ENCODE assay signal across 9 cellular contexts in the genomic region with DNA sequence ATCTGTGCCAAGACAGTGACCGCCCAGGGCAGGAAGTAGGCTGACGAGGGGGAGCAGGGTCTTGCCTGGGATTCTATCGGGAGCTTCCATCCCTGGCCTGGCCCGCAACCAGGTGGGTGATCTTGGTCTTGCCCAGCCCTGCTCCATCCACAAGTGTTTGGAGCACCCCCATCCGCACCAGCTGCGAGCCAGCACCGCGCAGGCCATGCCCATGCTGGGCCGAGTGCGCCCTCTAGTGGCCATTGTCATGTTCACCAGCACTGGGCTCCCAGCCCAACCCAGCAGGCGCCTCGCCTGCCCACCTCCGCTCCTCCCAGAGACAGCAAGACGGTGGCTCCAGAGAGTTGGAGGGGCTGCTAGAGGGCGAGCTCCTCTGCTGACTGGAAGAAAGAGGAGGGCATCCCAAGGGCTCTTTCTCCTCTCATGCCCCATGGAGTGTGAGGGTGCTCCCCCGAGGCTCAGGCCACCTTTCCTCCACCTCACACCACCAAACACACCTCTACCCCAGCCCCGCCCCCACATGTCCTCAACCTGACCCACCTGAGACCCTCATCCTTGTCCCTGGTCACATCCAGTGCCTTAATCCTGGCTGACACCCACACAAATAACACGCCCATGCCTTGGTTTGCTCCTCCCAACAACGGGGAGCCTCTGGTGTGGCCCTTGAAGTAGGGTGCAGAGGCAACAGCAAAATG. TPM values are rescaled to one million over a fixed set of nuclear protein-coding genes. Genes with fewer than 3 reads are reported as not detected.
DNase-seq lines count a peak whose midpoint lies in the region; ATAC-seq, FAIRE-seq and TF ChIP-seq lines count a peak whose summit lies in the region.
"Had no signal": no experiment of that assay in that cellular context is flagged by ENCODE, and none has a peak within 500 bp of the region (broad histone marks: within the 10 kb centered on the region; RNA-seq: fewer than 3 reads in every experiment).

No MANE protein-coding gene starts in this region.

- no peak overlapping the region for H2AFZ ChIP-seq in endothelial cell of umbilical vein (ENCODE audit: low read depth, low read length)

- peaks cover 0 to 6% (median 4%) of the 10 kb centered on the region in 3 donors for H3K4me1 Mint-ChIP-seq in CD8-positive, alpha-beta memory T cell

- peak; percentile 85 for FAIRE-seq in endothelial cell of umbilical vein (lab: Jason Lieb, UNC)
- FAIRE-seq: TTC549 had no signal

- H3K27me3 ChIP-seq in CD8-positive, alpha-beta memory T cell (ENCODE audit: insufficient read depth, low read length, poor library complexity, severe bottlenecking) = no peaks in the 10 kb centered on the region
- H3K27me3 ChIP-seq in endothelial cell of umbilical vein (ENCODE audit: control insufficient read depth in 2 of 2, insufficient read depth in 2 of 2, low read length in 2 of 2) = no peaks in the 10 kb centered on the region

- H3K27me3 Mint-ChIP-seq in CD8-positive, alpha-beta memory T cell = peaks cover 0 to 10% of the 10 kb centered on the region in 2 donors

- H3K4me3 Mint-ChIP-seq in CD8-positive, alpha-beta memory T cell = no peak overlapping the region

- H3K27ac Mint-ChIP-seq in CD8-positive, alpha-beta memory T cell = no peak overlapping the region

- H3K36me3 Mint-ChIP-seq in CD8-positive, alpha-beta memory T cell = no peaks in the 10 kb centered on the region

- H3K9me1 ChIP-seq in endothelial cell of umbilical vein (replicated peaks; ENCODE audit: control insufficient read depth, extremely low read depth, insufficient read depth, low read length) = no peaks in the 10 kb centered on the region

- dilution Hi-C loops in endothelial cell of umbilical vein (cut with MboI; ENCODE audit: extremely low pct_ligation_motif_present, low sequenced_read_pairs) = no loop called here

- peak; percentile 65 to 80 for TF ChIP-seq CTCF in endothelial cell of umbilical vein (IDR thresholded peaks at IDR 0.05; ENCODE audit: extremely low read depth in 1 of 2, insufficient read depth in 1 of 2, low read depth in 1 of 2, low read length in 2 of 2)

- BruUV-seq in endothelial cell of umbilical vein (replicated peaks; lab: Mats Ljungman, UMichigan) = no TSS peak

- no peak overlapping the region for H3K9ac ChIP-seq in endothelial cell of umbilical vein (replicated peaks; ENCODE audit: extremely low read depth, insufficient read depth, low read length)

- intact Hi-C loops in endothelial cell of umbilical vein (cut with micrococcal nuclease) = loop anchor here (1.0 to 5.0 kb wide), 5 partner anchors 37 to 565 kb away; a partner anchor contains a TSS

- H3K9me3 Mint-ChIP-seq in CD8-positive, alpha-beta memory T cell = no peaks in the 10 kb centered on the region

- POLR2A ChIA-PET in CD8-positive, alpha-beta memory T cell (lab: Charles Lee) = no interaction called here
- POLR2A ChIA-PET in endothelial cell of umbilical vein (lab: Charles Lee) = no interaction called here

- H3K36me3 ChIP-seq in CD8-positive, alpha-beta memory T cell (ENCODE audit: insufficient read depth, low read length) = no peaks in the 10 kb centered on the region
- peaks cover 0 to 43% of the 10 kb centered on the region in 2 experiments for H3K36me3 ChIP-seq in endothelial cell of umbilical vein (ENCODE audit: control insufficient read depth in 2 of 2, extremely low read depth in 1 of 2, insufficient read depth in 2 of 2, low read length in 2 of 2)

- H3K4me2 ChIP-seq in endothelial cell of umbilical vein (ENCODE audit: insufficient read depth, low read length) = no peak overlapping the region

- no peak for TF ChIP-seq POLR2A in endothelial cell of umbilical vein (IDR thresholded peaks at IDR 0.05; ENCODE audit: low read depth, low read length)

- no peaks in the 10 kb centered on the region for H3K79me2 ChIP-seq in endothelial cell of umbilical vein (ENCODE audit: control insufficient read depth, insufficient read depth, low read length)

- H3K9me3 ChIP-seq in CD8-positive, alpha-beta memory T cell (ENCODE audit: low read length) = no peaks in the 10 kb centered on the region
- no peaks in the 10 kb centered on the region for H3K9me3 ChIP-seq in endothelial cell of umbilical vein (replicated peaks; ENCODE audit: control insufficient read depth, insufficient read depth, low read length)

- CTCF ChIA-PET in CD8-positive, alpha-beta memory T cell (lab: Charles Lee) = interaction anchor here (0.6 to 5.5 kb wide), 20 partner anchors 14 to 566 kb away, joined by 3 to 31 read pairs (median 4); a partner anchor contains a TSS
- CTCF ChIA-PET in endothelial cell of umbilical vein (lab: Charles Lee) = interaction anchor here (0.9 to 8.2 kb wide), 7 partner anchors 10 to 475 kb away, joined by 3 to 146 read pairs (median 11); a partner anchor contains a TSS

- H3K4me1 ChIP-seq in CD8-positive, alpha-beta memory T cell (ENCODE audit: insufficient read depth, low read length) = no peaks in the 10 kb centered on the region
- no peaks in the 10 kb centered on the region for H3K4me1 ChIP-seq in endothelial cell of umbilical vein (ENCODE audit: control insufficient read depth, extremely low read depth, insufficient read depth, low read length)

- no peak overlapping the region for H3K27ac ChIP-seq in CD8-positive, alpha-beta memory T cell (ENCODE audit: low read depth, low read length)
- no peak overlapping the region for H3K27ac ChIP-seq in endothelial cell of umbilical vein (ENCODE audit: insufficient read depth, low read depth, low read length)

- no peak overlapping the region for H3K4me3 ChIP-seq in CD8-positive, alpha-beta memory T cell (ENCODE audit: low read length)
- H3K4me3 ChIP-seq in endothelial cell of umbilical vein (replicated peaks in 1 of 3; ENCODE audit: insufficient read depth in 1 of 3, low read depth in 1 of 3, low read length in 3 of 3) = no peak overlapping the region

- H4K20me1 ChIP-seq in endothelial cell of umbilical vein (replicated peaks; ENCODE audit: control insufficient read depth, extremely low read depth, insufficient read depth, low read length) = no peaks in the 10 kb centered on the region

- peak; percentile 93 for ATAC-seq in GM19397 (IDR thresholded peaks at IDR 0.05; ENCODE audit: unreplicated experiment)
- ATAC-seq in HG03520 (IDR thresholded peaks at IDR 0.05; ENCODE audit: unreplicated experiment) = peak; percentile 81

- peak; percentile 70 to 87 (median 74) for DNase-seq in CD8-positive, alpha-beta memory T cell
- DNase-seq in NOMO-1 treated with dmso at 0.1 percent for 144 hours (lab: John Stamatoyannopoulos, UW; ENCODE audit: unreplicated experiment) (peak; percentile 20), endothelial cell of umbilical vein (ENCODE audit: low read depth, low spot score) (peak; percentile 68), middle frontal gyrus (ENCODE audit: extremely low spot score, low spot score) (peak; percentile 58)
- peak; percentile 60 for DNase-seq in activated CD8-positive, alpha-beta memory T cell treated with anti-CD3 and anti-CD28 coated beads, Interleukin-2, amount 50 U/mL, for 1 hour (ENCODE audit: extremely low read depth)
- DNase-seq in stimulated activated CD8-positive, alpha-beta memory T cell treated with anti-CD3 and anti-CD28 coated beads, Interleukin-4, amount 100 ng/mL, for 48 hours = peak; percentile 89

TF ChIP-seq in endothelial cell of umbilical vein, 7 proteins besides CTCF, POLR2A, EP300 and RAD21 (continues in another document):
- TF ChIP-seq POLR2AphosphoS5 (IDR thresholded peaks at IDR 0.05; ENCODE audit: insufficient read depth, low read depth, low read length) (no peak), GATA2 (IDR thresholded peaks at IDR 0.05; ENCODE audit: insufficient read depth, insufficient read length, low read depth, low read length) (no peak), FOS (IDR thresholded peaks at IDR 0.05; ENCODE audit: borderline replicate concordance, insufficient read depth, low read length) (no peak)
- TF ChIP-seq, protein P1, sequence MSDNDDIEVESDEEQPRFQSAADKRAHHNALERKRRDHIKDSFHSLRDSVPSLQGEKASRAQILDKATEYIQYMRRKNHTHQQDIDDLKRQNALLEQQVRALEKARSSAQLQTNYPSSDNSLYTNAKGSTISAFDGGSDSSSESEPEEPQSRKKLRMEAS (IDR thresholded peaks at IDR 0.05; ENCODE audit: insufficient read depth, insufficient read length) = no peak

RNA-seq across cellular contexts. Expression of a gene that starts 9.8 kb away (rescaled TPM):
- total RNA-seq in CD8-positive, alpha-beta memory T cell = not detected
- not detected for polyA plus RNA-seq in CD8-positive, alpha-beta memory T cell
- total RNA-seq in endothelial cell of umbilical vein = 0.07 and 0.16 TPM in 2 replicates
- polyA plus RNA-seq in endothelial cell of umbilical vein = 0.01 and 0.02 TPM in 2 replicates
- polyA plus RNA-seq in endothelial cell of umbilical vein (2011; cell fraction: cytosol; rRNA removed) = 0.01 TPM in 1 of 2 replicates, not detected in the other
- polyA plus RNA-seq in endothelial cell of umbilical vein (2011; cell fraction: nucleus; rRNA removed) = 0.33 and 0.48 TPM in 2 replicates
- not detected in 2 replicates for polyA plus RNA-seq in endothelial cell of umbilical vein (2012)
- not detected in 2 replicates for polyA minus RNA-seq in endothelial cell of umbilical vein
- not detected for polyA minus RNA-seq in endothelial cell of umbilical vein (2011; cell fraction: cytosol; rRNA and poly(A)+ RNA removed)
- polyA minus RNA-seq in endothelial cell of umbilical vein (2011; cell fraction: nucleus; rRNA and poly(A)+ RNA removed) = 0.24 TPM in 1 of 2 replicates, not detected in the other

RNA-seq across cellular contexts. Expression of a gene that starts 12.9 kb away (rescaled TPM):
- not detected for total RNA-seq in CD8-positive, alpha-beta memory T cell
- not detected for polyA plus RNA-seq in CD8-positive, alpha-beta memory T cell
- total RNA-seq in endothelial cell of umbilical vein = 453 and 479 TPM in 2 replicates
- 879 and 880 TPM in 2 replicates for polyA plus RNA-seq in endothelial cell of umbilical vein
- polyA plus RNA-seq in endothelial cell of umbilical vein (2011; cell fraction: cytosol; rRNA removed) = 626 and 746 TPM in 2 replicates
- polyA plus RNA-seq in endothelial cell of umbilical vein (2011; cell fraction: nucleus; rRNA removed) = 244 and 299 TPM in 2 replicates
- 316 and 701 TPM in 2 replicates for polyA plus RNA-seq in endothelial cell of umbilical vein (2012)
- polyA minus RNA-seq in endothelial cell of umbilical vein = 471 and 514 TPM in 2 replicates
- polyA minus RNA-seq in endothelial cell of umbilical vein (2011; cell fraction: cytosol; rRNA and poly(A)+ RNA removed) = not detected
- 104 and 164 TPM in 2 replicates for polyA minus RNA-seq in endothelial cell of umbilical vein (2011; cell fraction: nucleus; rRNA and poly(A)+ RNA removed)

RNA-seq across cellular contexts. Expression of a gene that starts 37.3 kb away (rescaled TPM):
- total RNA-seq in CD8-positive, alpha-beta memory T cell = 10 to 100 TPM; 70.2 to 73.8 TPM
- polyA plus RNA-seq in CD8-positive, alpha-beta memory T cell = 29.9 TPM
- 30.6 and 46.4 TPM in 2 replicates for total RNA-seq in endothelial cell of umbilical vein
- 31.0 and 33.4 TPM in 2 replicates for polyA plus RNA-seq in endothelial cell of umbilical vein
- 28.1 and 34.5 TPM in 2 replicates for polyA plus RNA-seq in endothelial cell of umbilical vein (2011; cell fraction: cytosol; rRNA removed)
- 76.6 and 103 TPM in 2 replicates for polyA plus RNA-seq in endothelial cell of umbilical vein (2011; cell fraction: nucleus; rRNA removed)
- 23.4 and 27.4 TPM in 2 replicates for polyA plus RNA-seq in endothelial cell of umbilical vein (2012)
- polyA minus RNA-seq in endothelial cell of umbilical vein = 16.4 and 29.5 TPM in 2 replicates
- 34.5 TPM for polyA minus RNA-seq in endothelial cell of umbilical vein (2011; cell fraction: cytosol; rRNA and poly(A)+ RNA removed)
- polyA minus RNA-seq in endothelial cell of umbilical vein (2011; cell fraction: nucleus; rRNA and poly(A)+ RNA removed) = 10.4 and 11.6 TPM in 2 replicates

Comparison
In these comparisons a context has a peak if more than half of its experiments do, and no peak if none do; other contexts are left out.
1. DNase-seq: peak in every context shown above with its lines; median percentile 89 in stimulated activated CD8-positive, alpha-beta memory T cell treated with anti-CD3 and anti-CD28 coated beads, Interleukin-4, amount 100 ng/mL, for 48 hours; 74 in CD8-positive, alpha-beta memory T cell; 68 in endothelial cell of umbilical vein; 60 in activated CD8-positive, alpha-beta memory T cell treated with anti-CD3 and anti-CD28 coated beads, Interleukin-2, amount 50 U/mL, for 1 hour; 58 in middle frontal gyrus; 20 in NOMO-1 treated with dmso at 0.1 percent for 144 hours.
2. RNA of a gene that starts 12.9 kb away (total RNA-seq): 453 to 479 TPM in endothelial cell of umbilical vein; not detected in CD8-positive, alpha-beta memory T cell; every median in the first group is over 100 times any median in the second.